Comparison of ENCODE assay signal across 8 cellular contexts in the genomic region with DNA sequence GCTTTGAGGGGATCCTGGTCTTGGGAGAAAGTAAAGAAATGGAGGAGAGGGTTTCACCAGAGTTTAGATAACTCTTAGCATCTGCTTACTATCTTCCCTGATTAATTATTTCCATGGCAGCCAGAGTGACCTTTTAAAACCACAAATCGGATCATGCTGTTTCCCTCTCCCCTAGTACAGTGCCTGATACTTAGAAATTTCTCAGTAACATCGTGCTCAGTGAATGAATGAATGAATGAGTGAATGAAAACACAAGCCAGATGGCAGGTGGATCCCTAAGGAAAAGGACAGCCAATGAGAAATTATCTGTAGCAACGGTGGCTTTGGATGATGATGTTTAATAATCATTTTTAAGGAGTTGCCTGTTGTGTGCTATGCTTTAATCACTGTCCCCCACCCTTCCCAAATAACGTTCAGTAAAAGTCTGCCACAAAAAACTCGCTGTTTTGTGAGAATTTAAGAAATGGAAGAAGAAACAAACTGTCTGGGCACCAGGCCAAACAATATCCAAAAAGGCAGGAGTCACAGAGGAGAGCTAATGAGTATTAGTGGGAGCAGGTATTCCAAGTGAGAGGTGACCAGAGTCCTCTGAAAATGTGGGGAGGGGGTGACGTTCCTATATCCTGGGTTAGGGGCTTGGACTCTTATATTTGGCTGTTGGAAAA. TPM values are rescaled to one million over a fixed set of nuclear protein-coding genes. Genes with fewer than 3 reads are reported as not detected.
A peak's percentile ranks its signal among the peaks of the same experiment; 100 is the strongest.
DNase-seq lines count a peak whose midpoint lies in the region; ATAC-seq and TF ChIP-seq lines count a peak whose summit lies in the region.

No MANE protein-coding gene starts in this region.

- H3K4ac ChIP-seq in mesendoderm (ENCODE audit: low read depth, low read length), result no peak overlapping the region

- no peak overlapping the region for H2AK5ac ChIP-seq in mesendoderm (ENCODE audit: low read length)

- no peak for DNase-seq in stimulated activated naive CD8-positive, alpha-beta T cell treated with anti-CD3 and anti-CD28 coated beads, Interleukin-15, Interleukin-2, amounts not matched to agents 100 U/mL and 50 U/mL, for 24 hours
- DNase-seq in activated CD8-positive, alpha-beta T cell treated with anti-CD3 and anti-CD28 coated beads for 36 hours, result no peak
- DNase-seq in mesendoderm (no peak), HPDE6-E6E7 (ENCODE audit: extremely low spot score) (no peak), RWPE1 (ENCODE audit: low spot score) (no peak)

- no peak overlapping the region for H3K4me2 ChIP-seq in mesendoderm (ENCODE audit: low read length)

- no peak overlapping the region for H2BK120ac ChIP-seq in mesendoderm (ENCODE audit: low read depth, low read length)

- ATAC-seq in stimulated activated naive CD8-positive, alpha-beta T cell treated with anti-CD3 and anti-CD28 coated beads, Interleukin-15, Interleukin-2, amounts not matched to agents 100 U/mL and 50 U/mL, for 24 hours, result no peak
- ATAC-seq in activated CD8-positive, alpha-beta T cell treated with anti-CD3 and anti-CD28 coated beads for 36 hours, result no peak
- ATAC-seq in GM18511 (IDR thresholded peaks at IDR 0.05; ENCODE audit: unreplicated experiment) (no peak), GM21390 (IDR thresholded peaks at IDR 0.05; ENCODE audit: unreplicated experiment) (no peak)

- H3K79me2 ChIP-seq in mesendoderm (ENCODE audit: control insufficient read depth, insufficient read depth, low read length), result no peaks in the 10 kb centered on the region

- peak overlapping the region; percentile 83 for H3K27ac Mint-ChIP-seq in stimulated activated naive CD8-positive, alpha-beta T cell treated with anti-CD3 and anti-CD28 coated beads, Interleukin-15, Interleukin-2, amounts not matched to agents 100 ng/mL and 50 ng/mL, for 24 hours
- peak overlapping the region; percentile 84 for H3K27ac Mint-ChIP-seq in activated CD8-positive, alpha-beta T cell treated with anti-CD3 and anti-CD28 coated beads for 36 hours

- H2BK5ac ChIP-seq in mesendoderm (ENCODE audit: low read length), result no peak overlapping the region

- POLR2A ChIA-PET in activated CD8-positive, alpha-beta T cell treated with anti-CD3 and anti-CD28 coated beads for 36 hours (lab: Charles Lee), result interaction anchor here (0.6 to 4.9 kb wide), 9 partner anchors 8 to 211 kb away, joined by 3 to 106 read pairs (median 4); partner anchors contain the start of gene RLF
- POLR2A ChIA-PET in RWPE1 (lab: Yijun Ruan, JAX; ENCODE audit: low non-redundant PET), result no interaction called here

- peaks cover 49% of the 10 kb centered on the region for H3K4me1 Mint-ChIP-seq in stimulated activated naive CD8-positive, alpha-beta T cell treated with anti-CD3 and anti-CD28 coated beads, Interleukin-15, Interleukin-2, amounts not matched to agents 100 ng/mL and 50 ng/mL, for 24 hours (ENCODE audit: low read depth)
- peaks cover 34% of the 10 kb centered on the region for H3K4me1 Mint-ChIP-seq in activated CD8-positive, alpha-beta T cell treated with anti-CD3 and anti-CD28 coated beads for 36 hours (ENCODE audit: low read depth)

- no peak overlapping the region for H4K8ac ChIP-seq in mesendoderm (ENCODE audit: low read depth, low read length)

- peaks cover 28% of the 10 kb centered on the region for H3K36me3 Mint-ChIP-seq in stimulated activated naive CD8-positive, alpha-beta T cell treated with anti-CD3 and anti-CD28 coated beads, Interleukin-15, Interleukin-2, amounts not matched to agents 100 ng/mL and 50 ng/mL, for 24 hours (ENCODE audit: low read depth)
- H3K36me3 Mint-ChIP-seq in activated CD8-positive, alpha-beta T cell treated with anti-CD3 and anti-CD28 coated beads for 36 hours (ENCODE audit: low read depth), result peaks cover 33% of the 10 kb centered on the region

- peaks cover 2% of the 10 kb centered on the region for H3K79me1 ChIP-seq in mesendoderm (ENCODE audit: low read length)

- H3K4me3 Mint-ChIP-seq in stimulated activated naive CD8-positive, alpha-beta T cell treated with anti-CD3 and anti-CD28 coated beads, Interleukin-15, Interleukin-2, amounts not matched to agents 100 ng/mL and 50 ng/mL, for 24 hours, result peak overlapping the region; percentile 98
- H3K4me3 Mint-ChIP-seq in activated CD8-positive, alpha-beta T cell treated with anti-CD3 and anti-CD28 coated beads for 36 hours, result peak overlapping the region; percentile 97

- TF ChIP-seq CTCF in activated CD8-positive, alpha-beta T cell treated with anti-CD3 and anti-CD28 coated beads for 36 hours (IDR thresholded peaks at IDR 0.05), result no peak
- no peak for TF ChIP-seq CTCF in RWPE1 (conservative IDR thresholded peaks at IDR 0.05; ENCODE audit: low read depth)

- WGBS in mesendoderm (ENCODE audit: extremely low coverage, insufficient coverage, low lambda C conversion rate), result no CpG with 5 or more reads among the region's 6 CpGs

- peak overlapping the region; percentile 35 for H3K56ac ChIP-seq in mesendoderm (ENCODE audit: low read length)

- H3K9ac ChIP-seq in mesendoderm (ENCODE audit: low read length), result no peak overlapping the region

- H3K23ac ChIP-seq in mesendoderm (ENCODE audit: low read length), result no peak overlapping the region

- CTCF ChIA-PET in activated CD8-positive, alpha-beta T cell treated with anti-CD3 and anti-CD28 coated beads for 36 hours (lab: Charles Lee), result interaction anchor here (0.9 to 4.2 kb wide), 9 partner anchors 9 to 229 kb away, joined by 3 to 32 read pairs (median 8); no protein-coding TSS in a partner anchor
- CTCF ChIA-PET in RWPE1 (lab: Yijun Ruan, JAX), result interaction anchor here (0.6 kb wide), 1 partner anchor 21 kb away, joined by 3 read pairs; no protein-coding TSS in a partner anchor

- no peaks in the 10 kb centered on the region for H3K9me3 Mint-ChIP-seq in stimulated activated naive CD8-positive, alpha-beta T cell treated with anti-CD3 and anti-CD28 coated beads, Interleukin-15, Interleukin-2, amounts not matched to agents 100 ng/mL and 50 ng/mL, for 24 hours
- no peaks in the 10 kb centered on the region for H3K9me3 Mint-ChIP-seq in activated CD8-positive, alpha-beta T cell treated with anti-CD3 and anti-CD28 coated beads for 36 hours

- peaks cover 4% of the 10 kb centered on the region for H3K4me1 ChIP-seq in mesendoderm (ENCODE audit: control insufficient read depth, low read depth, low read length)

- H3K4me3 ChIP-seq in mesendoderm (ENCODE audit: low read length), result no peak overlapping the region

- no peaks in the 10 kb centered on the region for H3K36me3 ChIP-seq in mesendoderm (ENCODE audit: control insufficient read depth, insufficient read depth, low read length)

- intact Hi-C loops in activated CD8-positive, alpha-beta T cell treated with anti-CD3 and anti-CD28 coated beads for 36 hours (cut with micrococcal nuclease), result no loop called here

- H3K27me3 Mint-ChIP-seq in stimulated activated naive CD8-positive, alpha-beta T cell treated with anti-CD3 and anti-CD28 coated beads, Interleukin-15, Interleukin-2, amounts not matched to agents 100 ng/mL and 50 ng/mL, for 24 hours, result no peaks in the 10 kb centered on the region
- H3K27me3 Mint-ChIP-seq in activated CD8-positive, alpha-beta T cell treated with anti-CD3 and anti-CD28 coated beads for 36 hours, result no peaks in the 10 kb centered on the region

- H2BK15ac ChIP-seq in mesendoderm (replicated peaks; ENCODE audit: low read depth), result no peak overlapping the region

- no peak overlapping the region for H3K18ac ChIP-seq in mesendoderm (ENCODE audit: low read length)

- H3K27ac ChIP-seq in mesendoderm (ENCODE audit: low read depth, low read length) (no peak overlapping the region), RWPE1 (no peak overlapping the region)

- H3K27me3 ChIP-seq in mesendoderm (ENCODE audit: insufficient read depth, low read length, poor library complexity), result no peaks in the 10 kb centered on the region

- no peak overlapping the region for H4K5ac ChIP-seq in mesendoderm (ENCODE audit: low read length)

RNA-seq across cellular contexts. Expression of gene SMAP2, which starts 0.7 kb away (rescaled TPM):
- 100 to 1,000 TPM; 204 to 209 TPM for total RNA-seq in activated CD8-positive, alpha-beta T cell treated with anti-CD3 and anti-CD28 coated beads for 36 hours
- 7.1 TPM for polyA plus RNA-seq in mesendoderm (2013, experiment 1 of 2)
- 7.3 TPM for polyA plus RNA-seq in mesendoderm (2013, experiment 2 of 2)

RNA-seq across cellular contexts. Expression of gene COL9A2, which starts 55.7 kb away (rescaled TPM):
- 1 to 10 TPM; 4.3 to 5.4 TPM for total RNA-seq in activated CD8-positive, alpha-beta T cell treated with anti-CD3 and anti-CD28 coated beads for 36 hours
- 5.4 TPM for polyA plus RNA-seq in mesendoderm (2013, experiment 1 of 2)
- polyA plus RNA-seq in mesendoderm (2013, experiment 2 of 2), result 5.3 TPM
